18 cellular contexts compared by ENCODE assay signal in genomic region chr14:63288853-63289252, GRCh38. TPM values are rescaled to one million over a fixed set of nuclear protein-coding genes. Genes with fewer than 3 reads are reported as not detected.
"Had no signal": no experiment of that assay in that cellular context is flagged by ENCODE, and none has a peak within 500 bp of the region (broad histone marks: within the 10 kb centered on the region; RNA-seq: fewer than 3 reads in every experiment).

No MANE protein-coding gene starts in this region.

- DNase-seq: activated CD4-positive, alpha-beta T cell treated with anti-CD3 and anti-CD28 coated beads, Interleukin-2, amount 50 U/mL, for 4 hours; activated CD4-positive, CD25-positive, alpha-beta regulatory T cell treated with anti-CD3 and anti-CD28 coated beads, Interleukin-2, amount 50 U/mL, for 72 hours; activated gamma-delta T cell; activated naive CD8-positive, alpha-beta T cell treated with anti-CD3 and anti-CD28 coated beads for 36 hours; activated T-cell treated with anti-CD3 and anti-CD28 coated beads, Interleukin-2, amount 50 U/mL, for 4 hours; dorsolateral prefrontal cortex; hypothalamus; kidney glomerular epithelial cell; stimulated activated CD4-positive, alpha-beta T cell treated with anti-CD3 and anti-CD28 coated beads, Interleukin-4, amount 100 ng/mL, for 4 hours; stomach had no signal

- H3K36me3 Mint-ChIP-seq: activated naive CD8-positive, alpha-beta T cell treated with anti-CD3 and anti-CD28 coated beads for 36 hours; neural progenitor cell had no signal

- H3K27ac Mint-ChIP-seq: activated naive CD8-positive, alpha-beta T cell treated with anti-CD3 and anti-CD28 coated beads for 36 hours; neural progenitor cell had no signal

- H3K9me3 Mint-ChIP-seq: activated naive CD8-positive, alpha-beta T cell treated with anti-CD3 and anti-CD28 coated beads for 36 hours; activated T-cell treated with anti-CD3 and anti-CD28 coated beads, Interleukin-2, amount 50 U/mL, for 4 hours; neural progenitor cell had no signal

- H3K36me3 ChIP-seq: neural progenitor cell, vagina had no signal

- H3K4me1 Mint-ChIP-seq: activated naive CD8-positive, alpha-beta T cell treated with anti-CD3 and anti-CD28 coated beads for 36 hours had no signal

- H3K4me3 Mint-ChIP-seq: activated naive CD8-positive, alpha-beta T cell treated with anti-CD3 and anti-CD28 coated beads for 36 hours; activated T-cell treated with anti-CD3 and anti-CD28 coated beads, Interleukin-2, amount 50 U/mL, for 4 hours; neural progenitor cell had no signal

- H3K4me3 ChIP-seq: dorsolateral prefrontal cortex, neural progenitor cell, skin epidermis, stomach, vagina had no signal

- ATAC-seq: activated T-cell treated with anti-CD3 and anti-CD28 coated beads, Interleukin-2, amount 50 U/mL, for 4 hours; esophagus mucosa had no signal

- H3K9me3 ChIP-seq: stomach, vagina had no signal

- H3K4me1 ChIP-seq: parathyroid adenoma, vagina had no signal

- H3K27me3 ChIP-seq: neural progenitor cell, stomach, vagina had no signal

- H3K27ac ChIP-seq: dorsolateral prefrontal cortex, neural progenitor cell, parathyroid adenoma had no signal

RNA-seq across cellular contexts. Expression of gene GPHB5, which starts 29.9 kb away (rescaled TPM):
- total RNA-seq: activated naive CD8-positive, alpha-beta T cell treated with anti-CD3 and anti-CD28 coated beads for 36 hours; activated T-cell treated with anti-CD3 and anti-CD28 coated beads, Interleukin-2, amount 50 U/mL, for 4 hours; cerebellum; esophagus mucosa; liver; mesenteric fat pad; stomach; vagina had no signal
